In the genomic region with DNA sequence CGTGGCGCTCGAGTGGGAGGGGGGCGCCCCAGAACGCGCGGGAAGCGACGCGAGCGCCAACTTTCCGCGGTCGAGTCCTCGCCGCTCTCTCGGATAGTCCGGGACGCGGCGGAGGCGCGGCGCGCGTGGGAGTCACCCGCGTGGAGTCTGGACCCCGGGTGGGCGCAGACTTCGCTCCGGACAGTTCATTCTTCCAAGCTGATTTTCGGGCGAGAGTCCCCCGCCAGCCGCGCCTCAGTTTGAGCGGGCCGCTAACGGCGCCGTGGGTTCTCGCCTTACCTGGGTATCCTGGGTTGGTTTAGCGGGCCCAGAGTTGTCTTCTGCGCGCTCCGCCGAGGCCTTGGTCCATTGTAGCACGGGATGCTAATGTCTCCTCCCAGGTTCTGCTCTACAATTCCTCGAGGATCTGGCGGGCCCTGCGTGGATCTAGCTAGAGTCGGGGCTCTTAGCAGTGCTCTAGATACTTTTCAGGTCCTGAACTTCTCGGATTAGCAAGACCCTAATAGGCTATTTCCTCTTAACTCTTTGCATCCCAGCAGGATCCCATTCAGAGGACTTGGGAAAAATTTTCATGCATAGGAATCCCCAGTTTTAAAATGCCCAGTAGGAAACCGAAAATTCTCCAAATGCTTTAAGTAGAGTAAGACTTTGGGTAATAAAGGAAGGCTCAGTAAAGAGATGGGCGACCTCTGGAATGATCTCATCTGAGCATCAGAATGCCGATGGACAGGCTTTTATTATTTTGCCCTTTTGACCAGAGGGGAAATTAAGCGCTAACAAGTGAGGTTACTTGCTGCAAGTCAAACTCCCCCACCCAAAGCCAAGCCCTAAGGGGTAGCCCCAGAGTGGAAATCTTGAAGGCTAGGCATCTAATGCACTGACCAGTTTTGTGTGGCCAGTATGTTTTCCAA, we compare ENCODE assay signal across 1 cellular context.
A peak's percentile ranks its signal among the peaks of the same experiment; 100 is the strongest.
TF ChIP-seq lines count a peak whose summit lies in the region.

No MANE protein-coding gene starts in this region.

TF ChIP-seq in WTC11, 78 proteins besides CTCF, POLR2A, EP300 and RAD21 (continued from another document and continues in another):
- TF ChIP-seq FOXP4 (CRISPR knock-in tag; IDR thresholded peaks at IDR 0.05) (no peak), EMX1 (CRISPR knock-in tag; IDR thresholded peaks at IDR 0.05) (no peak), JUN (CRISPR knock-in tag; IDR thresholded peaks at IDR 0.05) (no peak), SMAD4 (CRISPR knock-in tag; IDR thresholded peaks at IDR 0.05) (no peak), FOXK1 (CRISPR knock-in tag; IDR thresholded peaks at IDR 0.05) (no peak), NR3C1 (CRISPR knock-in tag; conservative IDR thresholded peaks at IDR 0.05; ENCODE audit: low read depth) (no peak), SP1 (CRISPR knock-in tag; conservative IDR thresholded peaks at IDR 0.05) (no peak), NFATC4 (CRISPR knock-in tag; IDR thresholded peaks at IDR 0.05) (no peak), NR1H2 (CRISPR knock-in tag; IDR thresholded peaks at IDR 0.05) (no peak), KAT7 (CRISPR knock-in tag; IDR thresholded peaks at IDR 0.05; ENCODE audit: borderline replicate concordance) (0 out of 2 replicates have a peak, but pooled peaks have one; percentile 7), ESRRA (CRISPR knock-in tag; IDR thresholded peaks at IDR 0.05; ENCODE audit: borderline replicate concordance) (0 out of 2 replicates have a peak, but pooled peaks have one; percentile 17), TCF7 (CRISPR knock-in tag; IDR thresholded peaks at IDR 0.05; ENCODE audit: low read depth) (no peak), ATF6 (CRISPR knock-in tag; IDR thresholded peaks at IDR 0.05) (no peak), FOXP1 (CRISPR knock-in tag; IDR thresholded peaks at IDR 0.05; ENCODE audit: borderline replicate concordance) (no peak), GTF2I (CRISPR knock-in tag; conservative IDR thresholded peaks at IDR 0.05) (no peak), PRDM15 (CRISPR knock-in tag; IDR thresholded peaks at IDR 0.05) (no peak), NFYB (CRISPR knock-in tag; conservative IDR thresholded peaks at IDR 0.05; ENCODE audit: low read depth) (no peak), FOXJ3 (CRISPR knock-in tag; IDR thresholded peaks at IDR 0.05; ENCODE audit: borderline replicate concordance) (no peak), TEAD1 (CRISPR knock-in tag; IDR thresholded peaks at IDR 0.05) (no peak), CREB1 (CRISPR knock-in tag; IDR thresholded peaks at IDR 0.05) (no peak), ATF1 (CRISPR knock-in tag; IDR thresholded peaks at IDR 0.05) (no peak), CBFB (CRISPR knock-in tag; IDR thresholded peaks at IDR 0.05; ENCODE audit: low read depth) (no peak), ZMAT4 (CRISPR knock-in tag; IDR thresholded peaks at IDR 0.05) (no peak), CREM (CRISPR knock-in tag; IDR thresholded peaks at IDR 0.05) (no peak; the same call in 1 of the 2 replicates), RORB (CRISPR knock-in tag; IDR thresholded peaks at IDR 0.05) (no peak), GABPB1 (CRISPR knock-in tag; IDR thresholded peaks at IDR 0.05) (no peak), ZNF138 (CRISPR knock-in tag; conservative IDR thresholded peaks at IDR 0.05) (peak; percentile 50; the same call in 1 of the 2 replicates), ZNF396 (CRISPR knock-in tag; IDR thresholded peaks at IDR 0.05; ENCODE audit: borderline replicate concordance) (no peak)
- TF ChIP-seq, protein P1, sequence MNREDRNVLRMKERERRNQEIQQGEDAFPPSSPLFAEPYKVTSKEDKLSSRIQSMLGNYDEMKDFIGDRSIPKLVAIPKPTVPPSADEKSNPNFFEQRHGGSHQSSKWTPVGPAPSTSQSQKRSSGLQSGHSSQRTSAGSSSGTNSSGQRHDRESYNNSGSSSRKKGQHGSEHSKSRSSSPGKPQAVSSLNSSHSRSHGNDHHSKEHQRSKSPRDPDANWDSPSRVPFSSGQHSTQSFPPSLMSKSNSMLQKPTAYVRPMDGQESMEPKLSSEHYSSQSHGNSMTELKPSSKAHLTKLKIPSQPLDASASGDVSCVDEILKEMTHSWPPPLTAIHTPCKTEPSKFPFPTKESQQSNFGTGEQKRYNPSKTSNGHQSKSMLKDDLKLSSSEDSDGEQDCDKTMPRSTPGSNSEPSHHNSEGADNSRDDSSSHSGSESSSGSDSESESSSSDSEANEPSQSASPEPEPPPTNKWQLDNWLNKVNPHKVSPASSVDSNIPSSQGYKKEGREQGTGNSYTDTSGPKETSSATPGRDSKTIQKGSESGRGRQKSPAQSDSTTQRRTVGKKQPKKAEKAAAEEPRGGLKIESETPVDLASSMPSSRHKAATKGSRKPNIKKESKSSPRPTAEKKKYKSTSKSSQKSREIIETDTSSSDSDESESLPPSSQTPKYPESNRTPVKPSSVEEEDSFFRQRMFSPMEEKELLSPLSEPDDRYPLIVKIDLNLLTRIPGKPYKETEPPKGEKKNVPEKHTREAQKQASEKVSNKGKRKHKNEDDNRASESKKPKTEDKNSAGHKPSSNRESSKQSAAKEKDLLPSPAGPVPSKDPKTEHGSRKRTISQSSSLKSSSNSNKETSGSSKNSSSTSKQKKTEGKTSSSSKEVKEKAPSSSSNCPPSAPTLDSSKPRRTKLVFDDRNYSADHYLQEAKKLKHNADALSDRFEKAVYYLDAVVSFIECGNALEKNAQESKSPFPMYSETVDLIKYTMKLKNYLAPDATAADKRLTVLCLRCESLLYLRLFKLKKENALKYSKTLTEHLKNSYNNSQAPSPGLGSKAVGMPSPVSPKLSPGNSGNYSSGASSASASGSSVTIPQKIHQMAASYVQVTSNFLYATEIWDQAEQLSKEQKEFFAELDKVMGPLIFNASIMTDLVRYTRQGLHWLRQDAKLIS (CRISPR knock-in tag; IDR thresholded peaks at IDR 0.05; ENCODE audit: borderline replicate concordance) = no peak
- TF ChIP-seq, protein P2, sequence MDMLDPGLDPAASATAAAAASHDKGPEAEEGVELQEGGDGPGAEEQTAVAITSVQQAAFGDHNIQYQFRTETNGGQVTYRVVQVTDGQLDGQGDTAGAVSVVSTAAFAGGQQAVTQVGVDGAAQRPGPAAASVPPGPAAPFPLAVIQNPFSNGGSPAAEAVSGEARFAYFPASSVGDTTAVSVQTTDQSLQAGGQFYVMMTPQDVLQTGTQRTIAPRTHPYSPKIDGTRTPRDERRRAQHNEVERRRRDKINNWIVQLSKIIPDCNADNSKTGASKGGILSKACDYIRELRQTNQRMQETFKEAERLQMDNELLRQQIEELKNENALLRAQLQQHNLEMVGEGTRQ (CRISPR knock-in tag; IDR thresholded peaks at IDR 0.05) = peak; percentile 57; the same call in 1 of the 2 replicates
- TF ChIP-seq, protein P3, sequence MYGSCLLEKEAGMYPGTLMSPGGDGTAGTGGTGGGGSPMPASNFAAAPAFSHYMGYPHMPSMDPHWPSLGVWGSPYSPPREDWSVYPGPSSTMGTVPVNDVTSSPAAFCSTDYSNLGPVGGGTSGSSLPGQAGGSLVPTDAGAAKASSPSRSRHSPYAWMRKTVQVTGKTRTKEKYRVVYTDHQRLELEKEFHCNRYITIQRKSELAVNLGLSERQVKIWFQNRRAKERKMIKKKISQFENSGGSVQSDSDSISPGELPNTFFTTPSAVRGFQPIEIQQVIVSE (CRISPR knock-in tag; IDR thresholded peaks at IDR 0.05; ENCODE audit: borderline replicate concordance) = no peak
- TF ChIP-seq, protein P4, sequence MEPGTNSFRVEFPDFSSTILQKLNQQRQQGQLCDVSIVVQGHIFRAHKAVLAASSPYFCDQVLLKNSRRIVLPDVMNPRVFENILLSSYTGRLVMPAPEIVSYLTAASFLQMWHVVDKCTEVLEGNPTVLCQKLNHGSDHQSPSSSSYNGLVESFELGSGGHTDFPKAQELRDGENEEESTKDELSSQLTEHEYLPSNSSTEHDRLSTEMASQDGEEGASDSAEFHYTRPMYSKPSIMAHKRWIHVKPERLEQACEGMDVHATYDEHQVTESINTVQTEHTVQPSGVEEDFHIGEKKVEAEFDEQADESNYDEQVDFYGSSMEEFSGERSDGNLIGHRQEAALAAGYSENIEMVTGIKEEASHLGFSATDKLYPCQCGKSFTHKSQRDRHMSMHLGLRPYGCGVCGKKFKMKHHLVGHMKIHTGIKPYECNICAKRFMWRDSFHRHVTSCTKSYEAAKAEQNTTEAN (CRISPR knock-in tag; IDR thresholded peaks at IDR 0.05) = no peak
- TF ChIP-seq, protein P5, sequence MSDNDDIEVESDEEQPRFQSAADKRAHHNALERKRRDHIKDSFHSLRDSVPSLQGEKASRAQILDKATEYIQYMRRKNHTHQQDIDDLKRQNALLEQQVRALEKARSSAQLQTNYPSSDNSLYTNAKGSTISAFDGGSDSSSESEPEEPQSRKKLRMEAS (CRISPR knock-in tag; IDR thresholded peaks at IDR 0.05) = 0 out of 2 replicates have a peak, but pooled peaks have one; percentile 29
- TF ChIP-seq, protein P6, sequence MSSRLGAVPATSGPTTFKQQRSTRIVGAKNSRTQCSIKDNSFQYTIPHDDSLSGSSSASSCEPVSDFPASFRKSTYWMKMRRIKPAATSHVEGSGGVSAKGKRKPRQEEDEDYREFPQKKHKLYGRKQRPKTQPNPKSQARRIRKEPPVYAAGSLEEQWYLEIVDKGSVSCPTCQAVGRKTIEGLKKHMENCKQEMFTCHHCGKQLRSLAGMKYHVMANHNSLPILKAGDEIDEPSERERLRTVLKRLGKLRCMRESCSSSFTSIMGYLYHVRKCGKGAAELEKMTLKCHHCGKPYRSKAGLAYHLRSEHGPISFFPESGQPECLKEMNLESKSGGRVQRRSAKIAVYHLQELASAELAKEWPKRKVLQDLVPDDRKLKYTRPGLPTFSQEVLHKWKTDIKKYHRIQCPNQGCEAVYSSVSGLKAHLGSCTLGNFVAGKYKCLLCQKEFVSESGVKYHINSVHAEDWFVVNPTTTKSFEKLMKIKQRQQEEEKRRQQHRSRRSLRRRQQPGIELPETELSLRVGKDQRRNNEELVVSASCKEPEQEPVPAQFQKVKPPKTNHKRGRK (CRISPR knock-in tag; IDR thresholded peaks at IDR 0.05; ENCODE audit: borderline replicate concordance) = no peak
- TF ChIP-seq, protein P7, sequence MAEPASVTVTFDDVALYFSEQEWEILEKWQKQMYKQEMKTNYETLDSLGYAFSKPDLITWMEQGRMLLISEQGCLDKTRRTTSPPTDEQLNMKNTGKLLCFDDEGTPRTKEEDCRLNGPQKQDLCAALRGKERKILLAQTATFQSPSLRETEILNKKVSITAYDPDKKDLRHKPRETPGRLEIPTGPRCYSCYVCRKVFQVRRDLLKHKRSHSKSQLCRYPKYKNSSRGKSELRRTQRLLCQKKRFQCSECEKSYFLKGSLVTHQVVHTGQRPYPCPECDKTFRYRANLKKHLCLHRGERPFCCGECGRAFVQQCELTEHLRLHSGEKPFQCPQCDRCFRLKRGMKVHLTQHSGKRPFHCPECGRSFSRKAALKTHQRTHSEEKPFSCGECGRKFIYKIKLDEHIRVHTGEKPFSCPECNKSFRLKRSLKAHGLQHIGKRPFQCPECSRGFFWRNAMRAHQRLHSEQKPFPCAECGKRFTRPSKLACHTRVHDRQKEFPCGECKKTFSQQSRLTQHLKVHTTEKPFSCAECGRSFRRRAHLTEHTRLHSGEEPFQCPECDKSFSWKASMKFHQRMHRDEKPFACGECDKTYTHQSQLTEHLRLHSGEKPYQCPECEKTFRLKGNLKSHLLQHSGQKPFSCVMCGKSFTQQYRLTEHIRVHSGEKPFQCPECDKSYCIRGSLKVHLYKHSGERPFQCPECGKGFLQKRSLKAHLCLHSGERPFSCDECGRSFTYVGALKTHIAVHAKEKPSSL (CRISPR knock-in tag; conservative IDR thresholded peaks at IDR 0.05) = no peak
